Comparison of ENCODE assay signal across 8 cellular contexts in the genomic region with DNA sequence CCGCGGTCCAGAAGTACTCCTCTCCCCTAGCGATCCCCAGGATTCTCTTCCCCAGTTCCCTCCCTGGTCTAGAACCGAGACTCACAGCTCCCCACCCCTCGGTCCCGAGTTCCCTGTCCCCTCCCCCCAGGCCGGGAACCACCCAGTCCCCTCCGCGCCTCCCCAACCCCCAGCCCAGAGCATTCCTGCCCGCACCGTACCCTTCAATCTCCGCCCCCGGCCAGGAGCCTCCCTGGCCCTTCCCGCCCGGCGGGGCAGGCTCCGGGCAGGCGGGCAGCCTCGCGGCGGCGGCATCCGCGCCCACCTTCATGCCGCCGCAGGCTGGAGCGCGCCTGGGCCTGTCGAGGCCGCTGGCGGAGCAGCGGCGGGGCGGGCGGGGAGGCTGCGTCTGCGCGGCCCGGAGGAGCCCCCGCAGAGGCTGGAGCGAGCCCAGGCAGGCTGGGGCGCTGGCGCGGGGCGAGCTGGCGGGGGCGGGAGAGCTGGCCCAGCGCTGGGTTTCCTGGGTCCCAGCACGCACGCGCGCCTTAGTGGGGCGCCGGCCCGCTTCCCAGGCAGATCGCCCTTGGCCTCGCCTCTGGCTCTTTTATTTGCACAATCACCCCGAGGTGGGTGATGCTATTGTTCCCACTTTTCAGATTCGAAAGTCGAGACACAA. TPM values are rescaled to one million over a fixed set of nuclear protein-coding genes. Genes with fewer than 3 reads are reported as not detected.
A peak's percentile ranks its signal among the peaks of the same experiment; 100 is the strongest.
DNase-seq lines count a peak whose midpoint lies in the region; ATAC-seq and TF ChIP-seq lines count a peak whose summit lies in the region.

No MANE protein-coding gene starts in this region.

- POLR2A ChIA-PET in CD4-positive, alpha-beta memory T cell (lab: Charles Lee; ENCODE audit: partially characterized antibody), result interaction anchor here (0.9 to 12.6 kb wide), 8 partner anchors 13 to 102 kb away, joined by 3 to 230 read pairs (median 6); a partner anchor contains a TSS

- peak in 1 of 5 donors; percentile 17 for DNase-seq in CD4-positive, alpha-beta memory T cell
- DNase-seq in esophagus squamous epithelium (lab: John Stamatoyannopoulos, UW) (no peak), natural killer cell (no peak), NCI-H187 (lab: John Stamatoyannopoulos, UW) (no peak)
- DNase-seq in stimulated activated CD4-positive, alpha-beta T cell treated with anti-CD3 and anti-CD28 coated beads, Interleukin-4, amount 100 ng/mL, for 1 hour, result no peak

- peaks cover 0 to 1% of the 10 kb centered on the region in 2 donors for H3K27me3 Mint-ChIP-seq in CD4-positive, alpha-beta memory T cell
- peaks cover 0 to 6% of the 10 kb centered on the region in 2 donors for H3K27me3 Mint-ChIP-seq in natural killer cell (ENCODE audit: low read depth in 2 of 2)

- no peaks in the 10 kb centered on the region for H3F3A ChIP-seq in SU-DHL-6 (ENCODE audit: insufficient read depth)

- H3K36me3 ChIP-seq in CD4-positive, alpha-beta memory T cell (ENCODE audit: insufficient read depth, low read length), result no peaks in the 10 kb centered on the region
- no peaks in the 10 kb centered on the region for H3K36me3 ChIP-seq in SU-DHL-6 (ENCODE audit: low read length)
- no peaks in the 10 kb centered on the region for H3K36me3 ChIP-seq in esophagus squamous epithelium

- peak overlapping the region; percentile 21 for H3K4me2 ChIP-seq in SU-DHL-6 (ENCODE audit: low read depth, low read length, poor library complexity, severe bottlenecking)

- H3K9me2 ChIP-seq in SU-DHL-6 (replicated peaks; ENCODE audit: insufficient read depth, low read length), result no peaks in the 10 kb centered on the region

- H3K27ac ChIP-seq in CD4-positive, alpha-beta memory T cell (ENCODE audit: low read depth, low read length), result peak overlapping the region; percentile 26
- H3K27ac ChIP-seq in SU-DHL-6 (ENCODE audit: low read depth, low read length), result no peak overlapping the region
- H3K27ac ChIP-seq in esophagus squamous epithelium, result peak overlapping the region; percentile 57 to 85 (median 70)

- H3K79me2 ChIP-seq in SU-DHL-6 (ENCODE audit: insufficient read depth, low read length), result no peaks in the 10 kb centered on the region

- peak overlapping the region; percentile 23 to 57 for H3K4me3 ChIP-seq in CD4-positive, alpha-beta memory T cell (ENCODE audit: low read length in 2 of 2)
- H3K4me3 ChIP-seq in SU-DHL-6 (ENCODE audit: insufficient read depth, low read length, poor library complexity, severe bottlenecking) (no peak overlapping the region), esophagus squamous epithelium (peak overlapping the region; percentile 19 to 65 (median 46))

- H3K4me1 Mint-ChIP-seq in CD4-positive, alpha-beta memory T cell, result peaks cover 13 to 30% (median 16%) of the 10 kb centered on the region in 4 donors
- H3K4me1 Mint-ChIP-seq in natural killer cell, result peaks cover 7 to 45% of the 10 kb centered on the region in 2 donors

- H4K20me1 ChIP-seq in SU-DHL-6 (ENCODE audit: low read depth, low read length), result no peaks in the 10 kb centered on the region

- no peak for TF ChIP-seq POLR2A in esophagus squamous epithelium (IDR thresholded peaks at IDR 0.05)

- no peak overlapping the region for H2AFZ ChIP-seq in SU-DHL-6 (ENCODE audit: low read depth, low read length, severe bottlenecking)

- TF ChIP-seq CTCF in SU-DHL-6 (IDR thresholded peaks at IDR 0.05; ENCODE audit: insufficient read depth, low read length, poor library complexity, severe bottlenecking) (no peak), esophagus squamous epithelium (IDR thresholded peaks at IDR 0.05) (no peak), natural killer cell (IDR thresholded peaks at IDR 0.05) (no peak)

- CTCF ChIA-PET in CD4-positive, alpha-beta memory T cell (lab: Charles Lee; ENCODE audit: partially characterized antibody), result interaction anchor here (0.8 to 9.2 kb wide), 13 partner anchors 8 to 112 kb away, joined by 3 to 163 read pairs (median 7); a partner anchor contains a TSS

- H3K4me1 ChIP-seq in CD4-positive, alpha-beta memory T cell (ENCODE audit: insufficient read depth, low read length), result peaks cover 27% of the 10 kb centered on the region
- H3K4me1 ChIP-seq in esophagus squamous epithelium, result peaks cover 42 to 70% (median 43%) of the 10 kb centered on the region in 3 donors

- no peaks in the 10 kb centered on the region for H3K36me3 Mint-ChIP-seq in CD4-positive, alpha-beta memory T cell
- no peaks in the 10 kb centered on the region for H3K36me3 Mint-ChIP-seq in natural killer cell

- peak overlapping the region in 1 of 7 donors; percentile 82 for H3K27ac Mint-ChIP-seq in CD4-positive, alpha-beta memory T cell
- peak overlapping the region; percentile 45 to 81 for H3K27ac Mint-ChIP-seq in natural killer cell

- ATAC-seq in GM21723 (IDR thresholded peaks at IDR 0.05; ENCODE audit: unreplicated experiment) (peak; percentile 13), natural killer cell (peak; percentile 4 to 21 (median 17)), HG03025 (IDR thresholded peaks at IDR 0.05; ENCODE audit: low FRiP score, unreplicated experiment) (no peak)

- peak overlapping the region; percentile 74 to 83 (median 76) for H3K4me3 Mint-ChIP-seq in CD4-positive, alpha-beta memory T cell
- peak overlapping the region; percentile 82 for H3K4me3 Mint-ChIP-seq in natural killer cell

- no peak overlapping the region for H3K9ac ChIP-seq in SU-DHL-6 (ENCODE audit: low read length)

- H3K9me3 ChIP-seq in CD4-positive, alpha-beta memory T cell (ENCODE audit: control insufficient read depth in 1 of 2, low read length in 2 of 2), result no peaks in the 10 kb centered on the region
- H3K9me3 ChIP-seq in SU-DHL-6 (ENCODE audit: insufficient read depth, low read length), result no peaks in the 10 kb centered on the region
- no peaks in the 10 kb centered on the region for H3K9me3 ChIP-seq in esophagus squamous epithelium

- 0% methylated on average over 2 of the region's 60 CpGs; no CpG with 5 or more reads in 1 of the 2 donors for WGBS in esophagus squamous epithelium, 2 donors

- H3K9me3 Mint-ChIP-seq in CD4-positive, alpha-beta memory T cell, result no peaks in the 10 kb centered on the region
- H3K9me3 Mint-ChIP-seq in natural killer cell, result no peaks in the 10 kb centered on the region

- H3K27me3 ChIP-seq in CD4-positive, alpha-beta memory T cell (ENCODE audit: insufficient read depth, low read length), result no peaks in the 10 kb centered on the region
- H3K27me3 ChIP-seq in SU-DHL-6 (ENCODE audit: low read length), result no peaks in the 10 kb centered on the region
- peaks cover 0 to 54% (median 0%) of the 10 kb centered on the region in 4 donors for H3K27me3 ChIP-seq in esophagus squamous epithelium

- intact Hi-C loops in CD4-positive, alpha-beta memory T cell (cut with micrococcal nuclease), result loop anchor here (1.0 to 2.0 kb wide), 5 partner anchors 27 to 403 kb away; a partner anchor contains a TSS
- intact Hi-C loops in esophagus squamous epithelium (cut with DNase I) (loop anchor here (10.0 kb wide), 1 partner anchor 257 kb away; no protein-coding TSS in a partner anchor), natural killer cell (cut with micrococcal nuclease) (loop anchor here (2.0 kb wide), 1 partner anchor 23 kb away; a partner anchor contains a TSS)

RNA-seq across cellular contexts. Expression of a gene that starts 22.2 kb away (rescaled TPM):
- total RNA-seq in CD4-positive, alpha-beta memory T cell, result 10 to 100 TPM; 47.3 to 49.2 TPM
- 10 to 100 TPM in 1 of 2 donors, 1 to 10 TPM in 1; 4.9 to 40.0 TPM for polyA plus RNA-seq in CD4-positive, alpha-beta memory T cell
- total RNA-seq in esophagus squamous epithelium (1 to 10 TPM in 3 of 4 donors, under 1 TPM in 1; 0.79 to 5.0 (median 1.6) TPM), natural killer cell (10 to 100 TPM; 18.2 to 30.3 (median 26.7) TPM)
